ENCODE assay signal across 8 cellular contexts in the genomic region with DNA sequence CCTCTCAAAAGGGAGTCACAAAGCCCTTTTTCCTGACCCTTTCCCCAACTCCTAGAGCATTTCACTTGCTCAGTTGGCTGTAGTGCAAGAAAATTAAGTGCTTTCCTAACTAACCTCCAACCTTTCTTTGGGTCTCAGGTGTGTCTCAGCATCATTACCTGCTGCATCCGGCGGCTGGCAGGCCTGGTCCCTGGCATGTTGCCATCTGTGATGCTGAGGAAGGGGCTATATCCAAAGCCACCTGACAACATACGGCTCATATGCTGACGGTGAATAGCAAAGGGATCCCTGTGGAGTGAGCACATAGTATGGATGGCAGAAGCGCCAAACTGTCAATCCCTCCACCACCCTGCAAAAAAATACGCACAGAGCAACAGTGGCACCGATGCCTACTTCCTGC. TPM values are rescaled to one million over a fixed set of nuclear protein-coding genes. Genes with fewer than 3 reads are reported as not detected.
A peak's percentile ranks its signal among the peaks of the same experiment; 100 is the strongest.
DNase-seq lines count a peak whose midpoint lies in the region; ATAC-seq, FAIRE-seq and TF ChIP-seq lines count a peak whose summit lies in the region.

No MANE protein-coding gene starts in this region.

- POLR2A ChIA-PET in naive thymus-derived CD4-positive, alpha-beta T cell (lab: Charles Lee), result interaction anchor here (0.8 to 6.6 kb wide), 17 partner anchors 9 to 212 kb away, joined by 3 to 91 read pairs (median 14); a partner anchor contains a TSS

- intact Hi-C loops in naive thymus-derived CD4-positive, alpha-beta T cell (cut with micrococcal nuclease), result loop anchor here (2.0 to 5.0 kb wide), 4 partner anchors 121 to 259 kb away; a partner anchor contains a TSS

- H3K27ac ChIP-seq in naive thymus-derived CD4-positive, alpha-beta T cell (ENCODE audit: low read depth, low read length), result peak overlapping the region; percentile 97

- CTCF ChIA-PET in naive thymus-derived CD4-positive, alpha-beta T cell (lab: Charles Lee), result interaction anchor here (0.8 to 6.9 kb wide), 10 partner anchors 9 to 143 kb away, joined by 3 to 94 read pairs (median 10); a partner anchor contains a TSS

- no peak for TF ChIP-seq CTCF in AG10803 (conservative IDR thresholded peaks at IDR 0.05; ENCODE audit: low read length)

- H3K27me3 Mint-ChIP-seq in central memory CD8-positive, alpha-beta T cell, result no peaks in the 10 kb centered on the region
- H3K27me3 Mint-ChIP-seq in naive thymus-derived CD4-positive, alpha-beta T cell, result no peaks in the 10 kb centered on the region

- peak overlapping the region; percentile 95 for H3K4me3 Mint-ChIP-seq in central memory CD8-positive, alpha-beta T cell
- peak overlapping the region; percentile 85 to 97 (median 96) for H3K4me3 Mint-ChIP-seq in naive thymus-derived CD4-positive, alpha-beta T cell

- peaks cover 4 to 59% (median 10%) of the 10 kb centered on the region in 3 experiments for H3K36me3 ChIP-seq in naive thymus-derived CD4-positive, alpha-beta T cell (ENCODE audit: control insufficient read depth in 2 of 3, insufficient read depth in 3 of 3, low read length in 3 of 3)

- H3K27me3 ChIP-seq in naive thymus-derived CD4-positive, alpha-beta T cell (ENCODE audit: control insufficient read depth in 2 of 2, insufficient read depth in 2 of 2, low read length in 2 of 2), result no peaks in the 10 kb centered on the region

- H3K36me3 Mint-ChIP-seq in central memory CD8-positive, alpha-beta T cell (ENCODE audit: insufficient read depth), result peaks cover 34% of the 10 kb centered on the region
- H3K36me3 Mint-ChIP-seq in naive thymus-derived CD4-positive, alpha-beta T cell, result peaks cover 12 to 18% (median 17%) of the 10 kb centered on the region in 5 donors

- H3K27ac Mint-ChIP-seq in central memory CD8-positive, alpha-beta T cell (ENCODE audit: low read depth), result peak overlapping the region; percentile 95
- peak overlapping the region; percentile 94 to 100 (median 98) for H3K27ac Mint-ChIP-seq in naive thymus-derived CD4-positive, alpha-beta T cell

- no peaks in the 10 kb centered on the region for H3K9me3 ChIP-seq in naive thymus-derived CD4-positive, alpha-beta T cell (ENCODE audit: control insufficient read depth in 2 of 3, low read length in 3 of 3)

- peaks cover 27% of the 10 kb centered on the region for H3K4me1 Mint-ChIP-seq in central memory CD8-positive, alpha-beta T cell
- peaks cover 8 to 39% (median 27%) of the 10 kb centered on the region in 7 donors for H3K4me1 Mint-ChIP-seq in naive thymus-derived CD4-positive, alpha-beta T cell

- H3K4me3 ChIP-seq in AG10803 (ENCODE audit: low read length), result peak overlapping the region; percentile 87
- H3K4me3 ChIP-seq in Jurkat, Clone E6-1 (ENCODE audit: low read length), result peak overlapping the region; percentile 87
- H3K4me3 ChIP-seq in naive thymus-derived CD4-positive, alpha-beta T cell (ENCODE audit: low read length), result no peak overlapping the region

- H3K4me1 ChIP-seq in naive thymus-derived CD4-positive, alpha-beta T cell (ENCODE audit: control insufficient read depth in 2 of 2, insufficient read depth in 2 of 2, low read length in 2 of 2), result peaks cover 0 to 12% of the 10 kb centered on the region in 2 donors

- no peaks in the 10 kb centered on the region for H3K9me3 Mint-ChIP-seq in central memory CD8-positive, alpha-beta T cell
- no peaks in the 10 kb centered on the region for H3K9me3 Mint-ChIP-seq in naive thymus-derived CD4-positive, alpha-beta T cell

- no peak for FAIRE-seq in RCC 7860 (lab: Jason Lieb, UNC)

- DNase-seq in AG10803 (ENCODE audit: low read depth), result no peak
- no peak for DNase-seq in Jurkat, Clone E6-1 (ENCODE audit: low read depth, low spot score)
- no peak for DNase-seq in central memory CD8-positive, alpha-beta T cell (ENCODE audit: low spot score in 2 of 2)
- DNase-seq in naive thymus-derived CD4-positive, alpha-beta T cell, result no peak
- no peak for DNase-seq in RCC 7860 (ENCODE audit: low spot score)
- no peak for DNase-seq in NCI-H1436 treated with DMSO at 0.1 percent for 48 hours (lab: John Stamatoyannopoulos, UW)
- DNase-seq in NCI-H1436 (lab: John Stamatoyannopoulos, UW), result no peak

- ATAC-seq in central memory CD8-positive, alpha-beta T cell (replicated peaks; ENCODE audit: extremely low read depth, poor library complexity, severe bottlenecking), result no peak
- no peak for ATAC-seq in naive thymus-derived CD4-positive, alpha-beta T cell
- no peak for ATAC-seq in GM21367 (IDR thresholded peaks at IDR 0.05; ENCODE audit: unreplicated experiment)

RNA-seq across cellular contexts. Expression of a gene that starts 1.2 kb away (rescaled TPM):
- polyA plus RNA-seq in Jurkat, Clone E6-1 (2012; ENCODE audit: insufficient read depth, insufficient read length), result 174 TPM
- 100 to 1,000 TPM in 3 of 5 experiments, 10 to 100 TPM in 2; 84.6 to 141 (median 117) TPM for total RNA-seq in naive thymus-derived CD4-positive, alpha-beta T cell
- 100 to 1,000 TPM; 122 to 134 TPM for polyA plus RNA-seq in naive thymus-derived CD4-positive, alpha-beta T cell

RNA-seq across cellular contexts. Expression of a gene that starts 14.4 kb away (rescaled TPM):
- polyA plus RNA-seq in Jurkat, Clone E6-1 (2012; ENCODE audit: insufficient read depth, insufficient read length), result 82.4 TPM
- 100 to 1,000 TPM in 1 of 5 experiments, 10 to 100 TPM in 1, 1 to 10 TPM in 3; 1.4 to 125 (median 3.5) TPM for total RNA-seq in naive thymus-derived CD4-positive, alpha-beta T cell
- not detected for polyA plus RNA-seq in naive thymus-derived CD4-positive, alpha-beta T cell

RNA-seq across cellular contexts. Expression of a gene that starts 20.6 kb away (rescaled TPM):
- 1.5 TPM for polyA plus RNA-seq in Jurkat, Clone E6-1 (2012; ENCODE audit: insufficient read depth, insufficient read length)
- 10 to 100 TPM in 1 of 5 experiments, 1 to 10 TPM in 2, under 1 TPM in 2; 0.64 to 46.5 (median 1.7) TPM for total RNA-seq in naive thymus-derived CD4-positive, alpha-beta T cell
- polyA plus RNA-seq in naive thymus-derived CD4-positive, alpha-beta T cell, result under 1 TPM; 0.26 to 0.69 TPM

RNA-seq across cellular contexts. Expression of a gene that starts 27.9 kb away (rescaled TPM):
- 48.5 TPM for polyA plus RNA-seq in Jurkat, Clone E6-1 (2012; ENCODE audit: insufficient read depth, insufficient read length)
- total RNA-seq in naive thymus-derived CD4-positive, alpha-beta T cell, result 10 to 100 TPM; 21.9 to 38.7 (median 30.1) TPM
- polyA plus RNA-seq in naive thymus-derived CD4-positive, alpha-beta T cell, result 10 to 100 TPM; 43.0 to 48.0 TPM

RNA-seq across cellular contexts. Expression of a gene that starts 37.6 kb away (rescaled TPM):
- not detected for polyA plus RNA-seq in Jurkat, Clone E6-1 (2012; ENCODE audit: insufficient read depth, insufficient read length)
- total RNA-seq in naive thymus-derived CD4-positive, alpha-beta T cell, result 100 to 1,000 TPM; 164 to 267 (median 246) TPM
- polyA plus RNA-seq in naive thymus-derived CD4-positive, alpha-beta T cell, result 100 to 1,000 TPM; 364 to 576 TPM
